In genomic region chr11:10658621-10659338, GRCh38 we compare ENCODE assay signal across 8 cellular contexts. TPM values are rescaled to one million over a fixed set of nuclear protein-coding genes. Genes with fewer than 3 reads are reported as not detected.
DNase-seq lines count a peak whose midpoint lies in the region; ATAC-seq, FAIRE-seq and TF ChIP-seq lines count a peak whose summit lies in the region.
"Had no signal": no experiment of that assay in that cellular context is flagged by ENCODE, and none has a peak within 500 bp of the region (broad histone marks: within the 10 kb centered on the region; RNA-seq: fewer than 3 reads in every experiment).

No MANE protein-coding gene starts in this region.

- no peak for ATAC-seq in HG02623 (IDR thresholded peaks at IDR 0.05; ENCODE audit: unreplicated experiment)

- H3K4me2 ChIP-seq in astrocyte (ENCODE audit: low read length), result peak overlapping the region; percentile 75

- H3K36me3 ChIP-seq in astrocyte (ENCODE audit: insufficient read depth, low read length) (no peaks in the 10 kb centered on the region), mesodermal cell (ENCODE audit: control insufficient read depth, insufficient read depth, low read length) (no peaks in the 10 kb centered on the region)

- WGBS in mesodermal cell (ENCODE audit: insufficient coverage in 2 of 2), 2 experiments, result 89 to 92% methylated on average over 6 of the region's 6 CpGs

- H3K79me2 ChIP-seq in astrocyte (ENCODE audit: insufficient read depth, low read length), result no peaks in the 10 kb centered on the region

- H3K27me3 ChIP-seq in astrocyte (ENCODE audit: insufficient read depth, low read length), result no peaks in the 10 kb centered on the region

- peak overlapping the region; percentile 78 for H3K9ac ChIP-seq in astrocyte (ENCODE audit: low read length)

- H3K4me1 ChIP-seq in astrocyte (ENCODE audit: insufficient read depth, low read length) (peaks cover 52% of the 10 kb centered on the region), mesodermal cell (ENCODE audit: control insufficient read depth, insufficient read depth, low read length, poor library complexity, severe bottlenecking) (peaks cover 43% of the 10 kb centered on the region)

- no peaks in the 10 kb centered on the region for H3K9me3 Mint-ChIP-seq in astrocyte (ENCODE audit: unreplicated experiment)

- peak overlapping the region; percentile 50 for H3K4me3 Mint-ChIP-seq in astrocyte (ENCODE audit: unreplicated experiment)

- H3K9me3 ChIP-seq in astrocyte (ENCODE audit: insufficient read depth, low read depth, low read length) (no peaks in the 10 kb centered on the region), mesodermal cell (ENCODE audit: control insufficient read depth, low read length) (no peaks in the 10 kb centered on the region)

- peaks cover 2% of the 10 kb centered on the region for H3K36me3 Mint-ChIP-seq in astrocyte (ENCODE audit: low read depth, unreplicated experiment)

- no peak overlapping the region for H3K4me3 ChIP-seq in astrocyte (ENCODE audit: insufficient read depth, low read depth, low read length)
- no peak overlapping the region for H3K4me3 ChIP-seq in mesodermal cell (ENCODE audit: extremely low read depth, insufficient read depth, low read length, poor library complexity, severe bottlenecking)

- DNase-seq in LoVo (ENCODE audit: low spot score) (peak; percentile 28), astrocyte (ENCODE audit: low read depth) (no peak), putamen (ENCODE audit: low spot score) (no peak), cerebellar nuclear complex (lab: John Stamatoyannopoulos, UW) (no peak)
- DNase-seq: activated CD4-positive, CD25-positive, alpha-beta regulatory T cell had no signal

- peak overlapping the region; percentile 94 for H3K27ac Mint-ChIP-seq in astrocyte (ENCODE audit: unreplicated experiment)

- H2AFZ ChIP-seq in astrocyte (ENCODE audit: low read depth, low read length), result peak overlapping the region; percentile 47

- peak overlapping the region; percentile 92 for H3K27ac ChIP-seq in astrocyte (ENCODE audit: low read depth, low read length)
- peak overlapping the region; percentile 78 for H3K27ac ChIP-seq in mesodermal cell (ENCODE audit: low read depth, low read length, severe bottlenecking)
- H3K27ac ChIP-seq in temporal lobe (ENCODE audit: low read depth, low read length), result peak overlapping the region; percentile 62

- FAIRE-seq in astrocyte (lab: Jason Lieb, UNC), result no peak

- peaks cover 3% of the 10 kb centered on the region for H3K27me3 Mint-ChIP-seq in astrocyte (ENCODE audit: low read depth, unreplicated experiment)

- TF ChIP-seq CTCF in astrocyte (IDR thresholded peaks at IDR 0.05; ENCODE audit: insufficient read depth, low read depth, low read length), result no peak

- no peaks in the 10 kb centered on the region for H4K20me1 ChIP-seq in astrocyte (ENCODE audit: insufficient read depth, low read length)

- H3K4me1 Mint-ChIP-seq in astrocyte (ENCODE audit: low read depth, unreplicated experiment), result peaks cover 52% of the 10 kb centered on the region

RNA-seq across cellular contexts. Expression of gene IRAG1, which starts 34.8 kb away (rescaled TPM):
- 3.7 and 5.4 TPM in 2 replicates for total RNA-seq in astrocyte
- polyA plus RNA-seq in mesodermal cell (2013, experiment 1 of 2), result 7.7 TPM
- polyA plus RNA-seq in mesodermal cell (2013, experiment 2 of 2), result 6.5 TPM
- 0.98 TPM for total RNA-seq in temporal lobe
